ENCODE assay signal across 7 cellular contexts in genomic region chr17:77959926-77960521, GRCh38. TPM values are rescaled to one million over a fixed set of nuclear protein-coding genes. Genes with fewer than 3 reads are reported as not detected.
DNase-seq lines count a peak whose midpoint lies in the region; ATAC-seq, FAIRE-seq and TF ChIP-seq lines count a peak whose summit lies in the region.

No MANE protein-coding gene starts in this region.

- peak overlapping the region in 1 of 2 donors; percentile 50 for H3K9ac ChIP-seq in colonic mucosa (ENCODE audit: low read depth in 2 of 2, low read length in 2 of 2)

- 33% methylated on average over 23 of the region's 23 CpGs for WGBS in thymus

- H3K36me3 ChIP-seq in SJCRH30, result no peaks in the 10 kb centered on the region
- H3K36me3 ChIP-seq in colonic mucosa, result no peaks in the 10 kb centered on the region
- no peaks in the 10 kb centered on the region for H3K36me3 ChIP-seq in thymus (ENCODE audit: control insufficient read depth, insufficient read depth)

- TF ChIP-seq CTCF in colonic mucosa (IDR thresholded peaks at IDR 0.05), result no peak

- DNase-seq in HTR-8/SVneo (ENCODE audit: insufficient read length, low spot score) (no peak), SJCRH30 (peak in 1 of 2 experiments; percentile 38), colonic mucosa (no peak), NOMO-1 (lab: John Stamatoyannopoulos, UW; ENCODE audit: unreplicated experiment in 2 of 2) (no peak)

- H3K4me3 ChIP-seq in SJCRH30 (peak overlapping the region; percentile 73), colonic mucosa (peak overlapping the region; percentile 52), mononuclear cell (ENCODE audit: low read length) (peak overlapping the region; percentile 57), thymus (ENCODE audit: low read length) (peak overlapping the region; percentile 90)

- intact Hi-C loops in colonic mucosa (cut with DNase I), result no loop called here

- H3K9me3 ChIP-seq in SJCRH30 (replicated peaks), result no peaks in the 10 kb centered on the region
- H3K9me3 ChIP-seq in colonic mucosa, result no peaks in the 10 kb centered on the region
- H3K9me3 ChIP-seq in mononuclear cell (ENCODE audit: low read depth, low read length), result no peaks in the 10 kb centered on the region
- no peaks in the 10 kb centered on the region for H3K9me3 ChIP-seq in thymus (ENCODE audit: control insufficient read depth)

- no peak for ATAC-seq in GM18511 (IDR thresholded peaks at IDR 0.05; ENCODE audit: unreplicated experiment)

- H3K27me3 ChIP-seq in SJCRH30 (peaks cover 10% of the 10 kb centered on the region; the same call in 1 of the 2 replicates), colonic mucosa (no peaks in the 10 kb centered on the region), mononuclear cell (ENCODE audit: insufficient read depth, low read length) (peaks cover 44% of the 10 kb centered on the region), thymus (ENCODE audit: control insufficient read depth, insufficient read depth) (no peaks in the 10 kb centered on the region)

- peak; percentile 4 for FAIRE-seq in HTR-8/SVneo (lab: Jason Lieb, UNC)

- H3K27ac ChIP-seq in SJCRH30 (no peak overlapping the region), colonic mucosa (no peak overlapping the region), thymus (ENCODE audit: low read depth) (no peak overlapping the region)

- H3K4me1 ChIP-seq in SJCRH30, result peaks cover 18% of the 10 kb centered on the region
- no peaks in the 10 kb centered on the region for H3K4me1 ChIP-seq in colonic mucosa
- peaks cover 50% of the 10 kb centered on the region for H3K4me1 ChIP-seq in mononuclear cell (ENCODE audit: insufficient read depth, low read length)
- peaks cover 33% of the 10 kb centered on the region for H3K4me1 ChIP-seq in thymus (ENCODE audit: control insufficient read depth, insufficient read depth, low read length)

RNA-seq across cellular contexts. Expression of gene TNRC6C, which starts 1.5 kb away (rescaled TPM):
- total RNA-seq in SJCRH30 (2014; rRNA removed; shearing (Covaris generic)), result 12.7 and 13.4 TPM in 2 replicates
- total RNA-seq in colonic mucosa (1 to 10 TPM; 8.9 to 9.0 TPM), mononuclear cell (12.4 TPM)
- polyA plus RNA-seq in thymus, result 11.8 TPM
